In the genomic region with DNA sequence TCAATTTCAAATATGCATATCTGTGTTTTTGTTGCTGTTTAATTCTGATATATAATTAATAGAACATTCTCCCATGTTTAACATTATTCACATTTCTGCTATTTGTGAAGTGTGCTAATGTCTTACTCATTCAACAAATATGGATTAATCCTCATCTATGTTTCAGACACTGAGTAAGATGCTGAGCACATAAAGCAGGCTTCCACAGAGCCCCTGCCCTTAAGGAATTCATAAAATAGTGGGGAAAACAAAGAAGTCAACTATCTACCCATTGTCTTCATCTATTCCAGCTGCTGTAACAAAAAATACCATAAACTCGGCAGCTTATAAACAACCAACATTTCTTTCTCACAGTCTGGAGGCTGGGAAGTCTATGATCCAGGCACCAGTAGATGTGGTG, we compare ENCODE assay signal across 15 cellular contexts.
A peak's percentile ranks its signal among the peaks of the same experiment; 100 is the strongest.
DNase-seq lines count a peak whose midpoint lies in the region; ATAC-seq and TF ChIP-seq lines count a peak whose summit lies in the region.
"Had no signal": no experiment of that assay in that cellular context is flagged by ENCODE, and none has a peak within 500 bp of the region (broad histone marks: within the 10 kb centered on the region; RNA-seq: fewer than 3 reads in every experiment).

No MANE protein-coding gene starts in this region.

- H3K4me2 ChIP-seq in PC-3 (ENCODE audit: low read length) = peak overlapping the region; percentile 2
- H3K4me2 ChIP-seq in smooth muscle cell = no peak overlapping the region

- intact Hi-C loops in PC-3 (cut with micrococcal nuclease) = loop anchor here (10.0 kb wide), 1 partner anchor 332 kb away; a partner anchor contains a TSS

- no peaks in the 10 kb centered on the region for H4K20me1 ChIP-seq in PC-3 (ENCODE audit: low read length)
- H4K20me1 ChIP-seq in smooth muscle cell (ENCODE audit: low read depth) = no peaks in the 10 kb centered on the region

- H3K9me3 ChIP-seq in PC-3 (ENCODE audit: low read length) (0 out of 2 replicates have a peak, but pooled peaks cover 4% of the 10 kb centered on the region), smooth muscle cell (replicated peaks; ENCODE audit: low read depth) (no peaks in the 10 kb centered on the region)
- H3K9me3 ChIP-seq: HAP-1 had no signal

- no TSS peak for BruUV-seq in PC-3 (replicated peaks; lab: Mats Ljungman, UMichigan)

- CTCF ChIA-PET in PC-3 (lab: Charles Lee) = no interaction called here

- H3K79me2 ChIP-seq in PC-3 (ENCODE audit: low read length) (no peaks in the 10 kb centered on the region), smooth muscle cell (ENCODE audit: low read depth) (no peaks in the 10 kb centered on the region)

- H3K27me3 ChIP-seq in PC-3 (ENCODE audit: low read length) (no peaks in the 10 kb centered on the region), smooth muscle cell (ENCODE audit: low read depth) (no peaks in the 10 kb centered on the region)

- H3K9me2 ChIP-seq in PC-3 (replicated peaks; ENCODE audit: low read length) = no peaks in the 10 kb centered on the region

- no peak overlapping the region for H3K9ac ChIP-seq in PC-3 (ENCODE audit: low read length)
- H3K9ac ChIP-seq in smooth muscle cell (ENCODE audit: low read depth) = no peak overlapping the region

- no peak overlapping the region for H2AFZ ChIP-seq in PC-3 (ENCODE audit: low read length)
- no peak overlapping the region for H2AFZ ChIP-seq in smooth muscle cell (ENCODE audit: low read depth)

- DNase-seq in GM03348 (ENCODE audit: low spot score) (peak; percentile 20), PC-3 (peak; percentile 87), fibroblast of mammary gland (ENCODE audit: low read depth) (peak; percentile 37), smooth muscle cell (lab: John Stamatoyannopoulos, UW; ENCODE audit: unreplicated experiment) (no peak), DMS153 treated with DMSO at 0.1 percent for 48 hours (lab: John Stamatoyannopoulos, UW; ENCODE audit: unreplicated experiment) (no peak)
- DNase-seq: CD4-positive, alpha-beta T cell; NCI-H1105; NCI-H1694; NCI-H510A; NCI-H774; SHP77 had no signal

- H3K4me1 ChIP-seq in PC-3 (ENCODE audit: insufficient read depth, low read length) (peaks cover 41% of the 10 kb centered on the region), smooth muscle cell (ENCODE audit: low read depth) (no peaks in the 10 kb centered on the region)
- H3K4me1 ChIP-seq: HAP-1 had no signal

- POLR2A ChIA-PET in PC-3 (lab: Charles Lee; ENCODE audit: unreplicated experiment) = no interaction called here

- ATAC-seq in PC-3 (peak; percentile 74), GM18502 (IDR thresholded peaks at IDR 0.05; ENCODE audit: poor library complexity, unreplicated experiment) (no peak), GM21447 (IDR thresholded peaks at IDR 0.05; ENCODE audit: unreplicated experiment) (no peak)

- H3K36me3 ChIP-seq in PC-3 (ENCODE audit: low read depth, low read length) (no peaks in the 10 kb centered on the region), smooth muscle cell (ENCODE audit: low read depth) (no peaks in the 10 kb centered on the region)
- H3K36me3 ChIP-seq: HAP-1 had no signal

- TF ChIP-seq CTCF in PC-3 (conservative IDR thresholded peaks at IDR 0.05; ENCODE audit: low read depth, low read length) = no peak
- TF ChIP-seq CTCF in fibroblast of mammary gland (conservative IDR thresholded peaks at IDR 0.05; ENCODE audit: control insufficient read depth, insufficient read depth, low read depth, low read length) = no peak
- TF ChIP-seq CTCF in smooth muscle cell (IDR thresholded peaks at IDR 0.05; ENCODE audit: borderline replicate concordance, insufficient read depth, poor library complexity, severe bottlenecking) = no peak

- no peak overlapping the region for H3K4me3 ChIP-seq in PC-3 (ENCODE audit: low read length)
- no peak overlapping the region for H3K4me3 ChIP-seq in fibroblast of mammary gland (ENCODE audit: control insufficient read depth, low read depth, low read length)
- no peak overlapping the region for H3K4me3 ChIP-seq in smooth muscle cell
- H3K4me3 ChIP-seq: HAP-1, SK-N-MC had no signal

- WGBS in smooth muscle cell (ENCODE audit: low lambda C conversion rate) = 75% methylated on average over 1 of the region's 1 CpG

- H3K27ac ChIP-seq in PC-3 (ENCODE audit: low read length) (peak overlapping the region; percentile 33), smooth muscle cell (ENCODE audit: low read depth) (peak overlapping the region; percentile 6)
- H3K27ac ChIP-seq: SK-N-MC had no signal

- H3F3A ChIP-seq in PC-3 (ENCODE audit: low read length, unreplicated experiment) = peaks cover 6% of the 10 kb centered on the region
- H3F3A ChIP-seq in smooth muscle cell (ENCODE audit: low read depth) = peaks cover 5% of the 10 kb centered on the region

Comparison
In these comparisons a context has a peak if more than half of its experiments do, and no peak if none do; other contexts are left out.
1. DNase-seq: peak in GM03348 (single experiment), PC-3 (single experiment) and fibroblast of mammary gland (single experiment); none in smooth muscle cell (single experiment) and DMS153 treated with DMSO at 0.1 percent for 48 hours (single experiment).